14 cellular contexts compared by ENCODE assay signal in the genomic region with DNA sequence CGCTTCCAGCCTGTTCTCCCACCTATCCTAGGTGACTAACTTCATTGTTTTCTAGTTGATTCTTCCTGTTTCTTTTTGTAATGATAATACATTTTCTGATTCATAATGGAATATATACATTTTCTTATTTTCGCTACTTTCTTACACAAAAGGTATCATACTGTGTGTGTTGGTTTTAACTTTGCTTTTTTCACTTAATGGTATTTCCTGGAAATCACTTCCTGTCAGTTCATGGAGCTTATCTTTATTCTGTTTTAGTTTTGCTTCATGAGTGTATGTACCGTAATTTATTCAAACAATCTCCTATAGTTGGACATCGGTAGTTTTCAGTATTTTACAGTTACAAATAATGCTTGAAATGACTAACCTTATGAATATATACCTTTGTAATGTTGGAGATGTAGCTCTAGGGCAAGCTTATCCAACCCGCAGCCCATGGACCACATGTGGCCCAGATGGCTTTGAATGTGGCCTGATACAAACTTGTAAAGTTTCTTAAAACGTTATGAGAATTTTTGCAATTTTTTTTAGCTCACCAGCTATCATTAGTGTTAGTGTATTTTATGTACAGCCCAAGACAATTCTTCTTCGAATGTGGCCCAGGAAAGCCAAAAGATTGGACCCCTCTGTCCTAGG.
"Had no signal": no experiment of that assay in that cellular context is flagged by ENCODE, and none has a peak within 500 bp of the region (broad histone marks: within the 10 kb centered on the region; RNA-seq: fewer than 3 reads in every experiment).

No MANE protein-coding gene starts in this region.

- H3K4me3 Mint-ChIP-seq: activated B cell treated with CpG ODN at 0.5 μM for 24 hours; activated T-cell treated with anti-CD3 and anti-CD28 coated beads, Interleukin-2, amount 50 U/mL, for 4 hours; dendritic cell treated with granulocyte-macrophage colony-stimulating factor and Interleukin-4, amounts not matched to agents 40 ng/mL and 50 ng/mL, for 4 days; effector memory CD8-positive, alpha-beta T cell; memory B cell; neural crest cell had no signal

- H3K9me3 Mint-ChIP-seq: activated B cell treated with CpG ODN at 0.5 μM for 24 hours; activated T-cell treated with anti-CD3 and anti-CD28 coated beads, Interleukin-2, amount 50 U/mL, for 4 hours; dendritic cell treated with granulocyte-macrophage colony-stimulating factor and Interleukin-4, amounts not matched to agents 40 ng/mL and 50 ng/mL, for 4 days; effector memory CD8-positive, alpha-beta T cell; memory B cell; neural crest cell had no signal

- DNase-seq: activated B cell treated with CpG ODN at 0.5 μM for 24 hours; activated naive CD4-positive, alpha-beta T cell treated with Interleukin-2 at 50 U/mL for 16 hours; activated T-cell treated with anti-CD3 and anti-CD28 coated beads, Interleukin-2, amount 50 U/mL, for 4 hours; brain microvascular endothelial cell; effector memory CD8-positive, alpha-beta T cell; kidney; left ventricle myocardium inferior; ovary; stimulated activated CD4-positive, alpha-beta T cell treated with anti-CD3 and anti-CD28 coated beads, Interleukin-12 subunit alpha, Interleukin-12 subunit beta, amount 100 ng/mL, for 4 hours; stimulated activated naive CD4-positive, alpha-beta T cell; upper lobe of left lung had no signal

- H3K27me3 Mint-ChIP-seq: activated B cell treated with CpG ODN at 0.5 μM for 24 hours; dendritic cell treated with granulocyte-macrophage colony-stimulating factor and Interleukin-4, amounts not matched to agents 40 ng/mL and 50 ng/mL, for 4 days; effector memory CD8-positive, alpha-beta T cell; memory B cell had no signal

- H3K4me1 Mint-ChIP-seq: activated B cell treated with CpG ODN at 0.5 μM for 24 hours, memory B cell, neural crest cell had no signal

- ATAC-seq: activated T-cell treated with anti-CD3 and anti-CD28 coated beads, Interleukin-2, amount 50 U/mL, for 4 hours; effector memory CD8-positive, alpha-beta T cell had no signal

- H3K27ac Mint-ChIP-seq: activated B cell treated with CpG ODN at 0.5 μM for 24 hours; dendritic cell treated with granulocyte-macrophage colony-stimulating factor and Interleukin-4, amounts not matched to agents 40 ng/mL and 50 ng/mL, for 4 days; effector memory CD8-positive, alpha-beta T cell; memory B cell had no signal
